ENCODE assay signal across 8 cellular contexts in the genomic region with DNA sequence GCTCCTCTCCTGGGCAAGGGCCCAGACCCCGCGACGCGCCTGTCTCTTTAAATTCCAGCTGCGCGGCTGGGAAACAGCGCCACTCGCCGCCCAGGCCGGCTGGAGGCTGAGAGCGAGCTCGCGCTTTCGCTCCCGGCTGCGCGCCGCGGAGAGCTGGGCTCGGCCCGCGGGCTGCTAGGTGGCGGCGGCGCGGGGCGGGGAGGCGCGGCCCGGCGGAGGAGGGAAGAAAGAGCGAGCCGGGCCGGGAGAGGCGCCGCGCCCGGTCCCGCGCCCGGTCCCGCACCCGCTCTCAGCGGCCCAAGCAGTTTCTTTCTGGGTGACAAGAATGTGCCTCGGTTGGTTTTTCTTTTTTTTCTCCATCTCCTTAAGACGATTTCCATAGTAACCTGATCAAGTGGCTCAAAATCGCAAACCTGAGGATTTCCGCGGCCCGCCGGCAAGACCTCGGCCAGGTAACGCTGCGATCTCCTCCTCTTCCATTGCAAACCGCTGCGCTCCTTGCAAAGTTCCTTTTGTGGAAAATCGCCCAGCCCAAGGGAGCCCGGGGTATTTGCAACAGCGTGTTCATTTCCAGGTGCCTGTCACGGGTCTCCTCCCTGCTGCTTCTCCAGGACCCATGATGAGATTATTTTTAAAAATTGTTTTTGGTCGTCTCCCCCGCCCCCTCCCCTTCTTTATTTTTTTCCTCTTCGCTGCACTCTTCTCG.
DNase-seq lines count a peak whose midpoint lies in the region; ATAC-seq, FAIRE-seq and TF ChIP-seq lines count a peak whose summit lies in the region.

No MANE protein-coding gene starts in this region.

- intact Hi-C loops in activated CD4-positive, alpha-beta T cell treated with anti-CD3 and anti-CD28 coated beads, Interleukin-2, amount 10 ng/mL, durations not matched to agents 24 days and 14 days (cut with micrococcal nuclease) = no loop called here
- intact Hi-C loops in dendritic cell treated with granulocyte-macrophage colony-stimulating factor and Interleukin-4, amounts not matched to agents 40 ng/mL and 50 ng/mL, for 4 days (cut with micrococcal nuclease) = no loop called here
- intact Hi-C loops in left lung (cut with DNase I) = no loop called here

- ATAC-seq in left lung = peak; percentile 99

- TF ChIP-seq POLR2A in H54 (IDR thresholded peaks at IDR 0.05; ENCODE audit: low read depth, low read length) = 0 out of 2 replicates have a peak, but pooled peaks have one; percentile 12

- peaks cover 18 to 49% of the 10 kb centered on the region in 2 donors for H3K27me3 ChIP-seq in left lung

- H3K4me3 Mint-ChIP-seq in activated CD4-positive, alpha-beta T cell treated with anti-CD3 and anti-CD28 coated beads, Interleukin-2, amount 10 ng/mL, durations not matched to agents 24 days and 14 days = peak overlapping the region; percentile 83
- H3K4me3 Mint-ChIP-seq in dendritic cell treated with granulocyte-macrophage colony-stimulating factor and Interleukin-4, amounts not matched to agents 40 ng/mL and 50 ng/mL, for 4 days = peak overlapping the region; percentile 79

- H3K4me1 ChIP-seq in left lung = peaks cover 0 to 16% of the 10 kb centered on the region in 2 donors

- H3K9me3 Mint-ChIP-seq in activated CD4-positive, alpha-beta T cell treated with anti-CD3 and anti-CD28 coated beads, Interleukin-2, amount 10 ng/mL, durations not matched to agents 24 days and 14 days = no peaks in the 10 kb centered on the region
- H3K9me3 Mint-ChIP-seq in dendritic cell treated with granulocyte-macrophage colony-stimulating factor and Interleukin-4, amounts not matched to agents 40 ng/mL and 50 ng/mL, for 4 days = no peaks in the 10 kb centered on the region

- FAIRE-seq in H54 (lab: Jason Lieb, UNC) = no peak

- H3K27ac ChIP-seq in left lung = no peak overlapping the region

- H3K4me1 Mint-ChIP-seq in activated CD4-positive, alpha-beta T cell treated with anti-CD3 and anti-CD28 coated beads, Interleukin-2, amount 10 ng/mL, durations not matched to agents 24 days and 14 days = peaks cover 11% of the 10 kb centered on the region
- H3K4me1 Mint-ChIP-seq in dendritic cell treated with granulocyte-macrophage colony-stimulating factor and Interleukin-4, amounts not matched to agents 40 ng/mL and 50 ng/mL, for 4 days (ENCODE audit: low read depth) = peaks cover 17% of the 10 kb centered on the region

- peaks cover 2% of the 10 kb centered on the region for H3K36me3 Mint-ChIP-seq in activated CD4-positive, alpha-beta T cell treated with anti-CD3 and anti-CD28 coated beads, Interleukin-2, amount 10 ng/mL, durations not matched to agents 24 days and 14 days (ENCODE audit: low read depth)
- H3K36me3 Mint-ChIP-seq in dendritic cell treated with granulocyte-macrophage colony-stimulating factor and Interleukin-4, amounts not matched to agents 40 ng/mL and 50 ng/mL, for 4 days (ENCODE audit: low read depth) = no peaks in the 10 kb centered on the region

- H3K4me3 ChIP-seq in left lung = peak overlapping the region; percentile 50 to 53

- H3K27ac Mint-ChIP-seq in activated CD4-positive, alpha-beta T cell treated with anti-CD3 and anti-CD28 coated beads, Interleukin-2, amount 10 ng/mL, durations not matched to agents 24 days and 14 days = no peak overlapping the region
- H3K27ac Mint-ChIP-seq in dendritic cell treated with granulocyte-macrophage colony-stimulating factor and Interleukin-4, amounts not matched to agents 40 ng/mL and 50 ng/mL, for 4 days = no peak overlapping the region

- peaks cover 48% of the 10 kb centered on the region for H3K27me3 Mint-ChIP-seq in activated CD4-positive, alpha-beta T cell treated with anti-CD3 and anti-CD28 coated beads, Interleukin-2, amount 10 ng/mL, durations not matched to agents 24 days and 14 days
- peaks cover 40% of the 10 kb centered on the region for H3K27me3 Mint-ChIP-seq in dendritic cell treated with granulocyte-macrophage colony-stimulating factor and Interleukin-4, amounts not matched to agents 40 ng/mL and 50 ng/mL, for 4 days

- DNase-seq in activated CD4-positive, alpha-beta T cell treated with anti-CD3 and anti-CD28 coated beads, Interleukin-2, amount 10 ng/mL, durations not matched to agents 24 days and 14 days = peak; percentile 79
- no peak for DNase-seq in activated CD4-positive, alpha-beta T cell treated with anti-CD3 and anti-CD28 coated beads, Interleukin-2, amount 50 U/mL, for 4 hours
- DNase-seq in H54 (ENCODE audit: insufficient read length, low spot score) = peak; percentile 55
- peak; percentile 52 to 58 for DNase-seq in Kasumi-1 (lab: John Stamatoyannopoulos, UW)
- DNase-seq in SK-MEL-5 (ENCODE audit: low read depth, low spot score) = peak; percentile 85
- peak; percentile 65 to 93 for DNase-seq in left lung
- DNase-seq in stimulated activated CD4-positive, alpha-beta T cell treated with anti-CD3 and anti-CD28 coated beads, Interleukin-4, amount 100 ng/mL, for 1 hour = peak; percentile 3

- H3K9me3 ChIP-seq in left lung = no peaks in the 10 kb centered on the region

- peak; percentile 16 to 32 for TF ChIP-seq CTCF in left lung (IDR thresholded peaks at IDR 0.05)

- no peaks in the 10 kb centered on the region for H3K36me3 ChIP-seq in left lung

- in situ Hi-C loops in SK-MEL-5 (cut with HindIII; ENCODE audit: low pct_unique_long_range_greater_than_20kb, low sequenced_read_pairs) = no loop called here

Comparison
In these comparisons a context has a peak if more than half of its experiments do, and no peak if none do; other contexts are left out.
1. DNase-seq: peak in activated CD4-positive, alpha-beta T cell treated with anti-CD3 and anti-CD28 coated beads, Interleukin-2, amount 10 ng/mL, durations not matched to agents 24 days and 14 days (single experiment), H54 (single experiment), Kasumi-1 (2 of 2), SK-MEL-5 (single experiment), left lung (2 of 2) and stimulated activated CD4-positive, alpha-beta T cell treated with anti-CD3 and anti-CD28 coated beads, Interleukin-4, amount 100 ng/mL, for 1 hour (single experiment); none in activated CD4-positive, alpha-beta T cell treated with anti-CD3 and anti-CD28 coated beads, Interleukin-2, amount 50 U/mL, for 4 hours (0 of 2).